In the genomic region with DNA sequence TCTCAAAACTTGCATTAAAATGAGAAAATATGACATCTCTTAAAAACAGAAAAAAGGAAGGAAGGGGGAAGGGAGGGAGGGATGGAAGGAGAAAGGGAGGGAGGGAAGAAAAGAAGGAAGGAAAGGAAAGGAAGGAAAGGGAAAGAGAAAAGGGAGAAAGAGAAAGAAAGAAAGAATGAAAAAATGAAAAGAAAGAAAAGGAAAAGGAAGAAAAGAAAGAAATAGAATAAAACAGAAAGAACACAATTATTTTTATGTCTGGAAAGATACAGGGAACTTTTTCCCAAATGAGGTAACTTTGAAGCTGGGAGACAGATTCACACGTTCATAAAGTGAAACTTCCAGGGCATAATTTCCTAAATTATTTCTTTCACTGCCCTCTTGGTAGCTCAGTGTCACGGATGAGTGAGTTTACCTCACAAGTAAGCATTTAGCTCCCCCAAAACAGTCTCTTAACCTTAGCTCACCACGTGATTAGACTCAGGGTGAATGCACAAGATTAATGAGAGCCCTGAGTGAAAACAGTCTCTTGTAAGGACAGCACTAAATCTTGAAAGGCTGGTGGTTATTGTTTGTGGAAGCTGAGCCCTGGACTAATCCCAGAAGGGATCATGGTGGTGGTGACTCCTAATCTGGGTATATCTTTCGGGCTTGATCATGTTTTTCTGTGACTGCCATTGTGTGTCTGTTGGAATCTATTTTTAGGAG, we compare ENCODE assay signal across 1 cellular context.
TF ChIP-seq lines count a peak whose summit lies in the region.

No MANE protein-coding gene starts in this region.

TF ChIP-seq in GM23338, 12 proteins besides CTCF, POLR2A, EP300 and RAD21 (continued from another document):
- TF ChIP-seq, protein P1, sequence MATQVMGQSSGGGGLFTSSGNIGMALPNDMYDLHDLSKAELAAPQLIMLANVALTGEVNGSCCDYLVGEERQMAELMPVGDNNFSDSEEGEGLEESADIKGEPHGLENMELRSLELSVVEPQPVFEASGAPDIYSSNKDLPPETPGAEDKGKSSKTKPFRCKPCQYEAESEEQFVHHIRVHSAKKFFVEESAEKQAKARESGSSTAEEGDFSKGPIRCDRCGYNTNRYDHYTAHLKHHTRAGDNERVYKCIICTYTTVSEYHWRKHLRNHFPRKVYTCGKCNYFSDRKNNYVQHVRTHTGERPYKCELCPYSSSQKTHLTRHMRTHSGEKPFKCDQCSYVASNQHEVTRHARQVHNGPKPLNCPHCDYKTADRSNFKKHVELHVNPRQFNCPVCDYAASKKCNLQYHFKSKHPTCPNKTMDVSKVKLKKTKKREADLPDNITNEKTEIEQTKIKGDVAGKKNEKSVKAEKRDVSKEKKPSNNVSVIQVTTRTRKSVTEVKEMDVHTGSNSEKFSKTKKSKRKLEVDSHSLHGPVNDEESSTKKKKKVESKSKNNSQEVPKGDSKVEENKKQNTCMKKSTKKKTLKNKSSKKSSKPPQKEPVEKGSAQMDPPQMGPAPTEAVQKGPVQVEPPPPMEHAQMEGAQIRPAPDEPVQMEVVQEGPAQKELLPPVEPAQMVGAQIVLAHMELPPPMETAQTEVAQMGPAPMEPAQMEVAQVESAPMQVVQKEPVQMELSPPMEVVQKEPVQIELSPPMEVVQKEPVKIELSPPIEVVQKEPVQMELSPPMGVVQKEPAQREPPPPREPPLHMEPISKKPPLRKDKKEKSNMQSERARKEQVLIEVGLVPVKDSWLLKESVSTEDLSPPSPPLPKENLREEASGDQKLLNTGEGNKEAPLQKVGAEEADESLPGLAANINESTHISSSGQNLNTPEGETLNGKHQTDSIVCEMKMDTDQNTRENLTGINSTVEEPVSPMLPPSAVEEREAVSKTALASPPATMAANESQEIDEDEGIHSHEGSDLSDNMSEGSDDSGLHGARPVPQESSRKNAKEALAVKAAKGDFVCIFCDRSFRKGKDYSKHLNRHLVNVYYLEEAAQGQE (IDR thresholded peaks at IDR 0.05; ENCODE audit: unreplicated experiment), result no peak
- TF ChIP-seq ZNF462 (CRISPR knock-in tag; IDR thresholded peaks at IDR 0.05), result no peak
- TF ChIP-seq JUNB (IDR thresholded peaks at IDR 0.05; ENCODE audit: unreplicated experiment), result no peak
